ENCODE assay signal across 11 cellular contexts in the genomic region with DNA sequence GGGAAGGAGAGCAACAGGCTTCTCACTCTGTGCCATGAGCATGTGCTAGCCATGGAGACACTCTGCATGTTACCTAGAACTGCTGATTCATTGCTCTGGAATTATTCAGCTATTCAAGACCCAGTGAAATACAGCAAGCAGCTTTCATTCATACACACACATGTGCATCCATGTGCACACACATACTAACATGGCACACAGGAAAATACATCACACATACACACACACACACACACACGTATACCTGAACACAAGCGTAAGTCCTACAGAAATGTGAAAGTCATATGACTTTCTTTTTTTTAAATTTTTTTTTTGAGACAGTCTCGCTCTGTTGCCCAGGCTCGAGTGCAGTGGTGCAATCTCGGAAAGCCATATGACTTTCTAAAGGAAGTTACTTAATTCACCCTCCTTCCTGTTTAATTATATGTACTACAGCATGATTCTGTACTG.
DNase-seq lines count a peak whose midpoint lies in the region; ATAC-seq and TF ChIP-seq lines count a peak whose summit lies in the region.
"Had no signal": no experiment of that assay in that cellular context is flagged by ENCODE, and none has a peak within 500 bp of the region (broad histone marks: within the 10 kb centered on the region; RNA-seq: fewer than 3 reads in every experiment).

No MANE protein-coding gene starts in this region.

- peak overlapping the region in 5 of 8 donors; percentile 3 to 55 (median 24) for H3K4me3 Mint-ChIP-seq in naive B cell
- H3K4me3 Mint-ChIP-seq in activated CD4-positive, alpha-beta T cell treated with anti-CD3 and anti-CD28 coated beads, Interleukin-2, amount 10 ng/mL, durations not matched to agents 24 days and 14 days, result no peak overlapping the region

- no peaks in the 10 kb centered on the region for H3K9me3 Mint-ChIP-seq in naive B cell
- H3K9me3 Mint-ChIP-seq in activated CD4-positive, alpha-beta T cell treated with anti-CD3 and anti-CD28 coated beads, Interleukin-2, amount 10 ng/mL, durations not matched to agents 24 days and 14 days, result no peaks in the 10 kb centered on the region

- no peak overlapping the region for H3K4me2 ChIP-seq in mammary epithelial cell (ENCODE audit: insufficient read depth, low read depth, low read length)

- peak; percentile 95 to 97 for ATAC-seq in naive B cell (ENCODE audit: low read depth in 2 of 2)

- no peak overlapping the region for H3K4me3 ChIP-seq in mammary epithelial cell (replicated peaks in 1 of 3; ENCODE audit: insufficient read depth in 1 of 3, low read depth in 2 of 3, low read length in 3 of 3)
- H3K4me3 ChIP-seq: SJCRH30 had no signal

- H3K27me3 Mint-ChIP-seq in naive B cell, result peaks cover 0 to 6% (median 0%) of the 10 kb centered on the region in 3 donors
- peaks cover 4% of the 10 kb centered on the region for H3K27me3 Mint-ChIP-seq in activated CD4-positive, alpha-beta T cell treated with anti-CD3 and anti-CD28 coated beads, Interleukin-2, amount 10 ng/mL, durations not matched to agents 24 days and 14 days

- peaks cover 3% of the 10 kb centered on the region for H3K27me3 ChIP-seq in mammary epithelial cell (ENCODE audit: insufficient read depth, low read length)

- no peaks in the 10 kb centered on the region for H4K20me1 ChIP-seq in mammary epithelial cell (ENCODE audit: insufficient read depth, low read length)

- BruUV-seq in mammary epithelial cell (replicated peaks; lab: Mats Ljungman, UMichigan), result no TSS peak

- intact Hi-C loops in mammary epithelial cell (cut with micrococcal nuclease), result no loop called here
- intact Hi-C loops in activated CD4-positive, alpha-beta T cell treated with anti-CD3 and anti-CD28 coated beads, Interleukin-2, amount 10 ng/mL, durations not matched to agents 24 days and 14 days (cut with micrococcal nuclease), result no loop called here

- DNase-seq in ELR (ENCODE audit: low read depth) (peak; percentile 85), KBM-7 (peak; percentile 91), mammary epithelial cell (peak; percentile 31), naive B cell (peak; percentile 60), NCI-H146 (lab: John Stamatoyannopoulos, UW) (no peak), D341Med (ENCODE audit: low spot score) (no peak), amygdala (lab: John Stamatoyannopoulos, UW) (no peak)
- no peak for DNase-seq in activated CD4-positive, alpha-beta T cell treated with anti-CD3 and anti-CD28 coated beads, Interleukin-2, amount 10 ng/mL, durations not matched to agents 24 days and 14 days
- DNase-seq: left cardiac atrium; SJCRH30; stimulated activated CD4-positive, alpha-beta T cell treated with anti-CD3 and anti-CD28 coated beads, Interleukin-2, amount 100 ng/mL, for 48 hours had no signal

- no peak for TF ChIP-seq CTCF in mammary epithelial cell (conservative IDR thresholded peaks at IDR 0.05 in 1 of 2, IDR thresholded peaks at IDR 0.05 in 1 of 2; ENCODE audit: extremely low read depth in 1 of 2, insufficient read depth in 1 of 2, low read depth in 1 of 2, low read length in 2 of 2)

- dilution Hi-C loops in mammary epithelial cell (cut with HindIII; ENCODE audit: low sequenced_read_pairs), result no loop called here

- in situ Hi-C loops in KBM-7 (cut with MboI; ENCODE audit: low pct_unique_long_range_greater_than_20kb, low sequenced_read_pairs) (no loop called here), mammary epithelial cell (cut with MboI; ENCODE audit: low sequenced_read_pairs in 2 of 2) (no loop called here)

- H3K27ac ChIP-seq in mammary epithelial cell (ENCODE audit: insufficient read depth, low read depth, low read length), result no peak overlapping the region
- H3K27ac ChIP-seq: SJCRH30 had no signal

- no peaks in the 10 kb centered on the region for H3K36me3 ChIP-seq in mammary epithelial cell (ENCODE audit: insufficient read depth, low read length)
- H3K36me3 ChIP-seq: SJCRH30 had no signal

- no peaks in the 10 kb centered on the region for H3K4me1 ChIP-seq in mammary epithelial cell (ENCODE audit: insufficient read depth, low read length)
- H3K4me1 ChIP-seq: SJCRH30 had no signal

- H2AFZ ChIP-seq in mammary epithelial cell (ENCODE audit: low read depth, low read length), result no peak overlapping the region

- 71% methylated on average over 5 of the region's 5 CpGs for WGBS in mammary epithelial cell (ENCODE audit: low coverage, missing lambda C conversion rate)

- CTCF ChIA-PET in mammary epithelial cell (lab: Charles Lee; ENCODE audit: low non-redundant PET), result no interaction called here

- H3K36me3 Mint-ChIP-seq in naive B cell, result no peaks in the 10 kb centered on the region
- H3K36me3 Mint-ChIP-seq in activated CD4-positive, alpha-beta T cell treated with anti-CD3 and anti-CD28 coated beads, Interleukin-2, amount 10 ng/mL, durations not matched to agents 24 days and 14 days (ENCODE audit: low read depth), result no peaks in the 10 kb centered on the region

- no peaks in the 10 kb centered on the region for H3K9me3 ChIP-seq in mammary epithelial cell (replicated peaks; ENCODE audit: insufficient read depth, low read length)
- H3K9me3 ChIP-seq: SJCRH30 had no signal

- peaks cover 6 to 32% (median 8%) of the 10 kb centered on the region in 3 donors for H3K4me1 Mint-ChIP-seq in naive B cell
- no peaks in the 10 kb centered on the region for H3K4me1 Mint-ChIP-seq in activated CD4-positive, alpha-beta T cell treated with anti-CD3 and anti-CD28 coated beads, Interleukin-2, amount 10 ng/mL, durations not matched to agents 24 days and 14 days

- no peaks in the 10 kb centered on the region for H3K79me2 ChIP-seq in mammary epithelial cell (ENCODE audit: insufficient read depth, low read length)

- peak overlapping the region in 4 of 6 donors; percentile 50 to 81 (median 72) for H3K27ac Mint-ChIP-seq in naive B cell
- no peak overlapping the region for H3K27ac Mint-ChIP-seq in activated CD4-positive, alpha-beta T cell treated with anti-CD3 and anti-CD28 coated beads, Interleukin-2, amount 10 ng/mL, durations not matched to agents 24 days and 14 days

- H3K9ac ChIP-seq in mammary epithelial cell (ENCODE audit: insufficient read depth, low read length), result no peak overlapping the region

Comparison
In these comparisons a context has a peak if more than half of its experiments do, and no peak if none do; other contexts are left out.
1. DNase-seq: peak in ELR (single experiment), KBM-7 (single experiment), mammary epithelial cell (single experiment) and naive B cell (single experiment); none in NCI-H146 (single experiment), D341Med (single experiment), amygdala (0 of 56) and activated CD4-positive, alpha-beta T cell treated with anti-CD3 and anti-CD28 coated beads, Interleukin-2, amount 10 ng/mL, durations not matched to agents 24 days and 14 days (single experiment).